ENCODE assay signal across 17 cellular contexts in genomic region chr7:4835398-4836205, GRCh38. TPM values are rescaled to one million over a fixed set of nuclear protein-coding genes. Genes with fewer than 3 reads are reported as not detected.
"Had no signal": no experiment of that assay in that cellular context is flagged by ENCODE, and none has a peak within 500 bp of the region (broad histone marks: within the 10 kb centered on the region; RNA-seq: fewer than 3 reads in every experiment).

No MANE protein-coding gene starts in this region.

- H3K36me3 Mint-ChIP-seq: naive B cell had no signal

- H3K36me3 ChIP-seq: neural progenitor cell had no signal

- H3K4me3 ChIP-seq: dorsolateral prefrontal cortex, gastroesophageal sphincter, neural progenitor cell, stomach, testis had no signal

- H3K4me3 Mint-ChIP-seq: activated T-helper 17 cell treated with anti-CD3 and anti-CD28 coated beads, Interleukin-2, amount 50 U/mL, for 72 hours; naive B cell; neural progenitor cell had no signal

- DNase-seq: activated CD4-positive, alpha-beta T cell treated with anti-CD3 and anti-CD28 coated beads, Interleukin-2, amount 50 U/mL, for 1 hour; activated naive CD4-positive, alpha-beta T cell treated with Interleukin-2 at 50 U/mL for 16 hours; activated T-cell treated with anti-CD3 and anti-CD28 coated beads for 4 hours; anterior cingulate cortex; naive B cell; stomach; SW 1271; testis had no signal

- ATAC-seq: activated CD4-positive, CD25-positive, alpha-beta regulatory T cell treated with anti-CD3 and anti-CD28 coated beads, Interleukin-2, amount 50 U/mL, for 24 hours; activated T-helper 17 cell treated with anti-CD3 and anti-CD28 coated beads, Interleukin-2, amount 50 U/mL, for 72 hours; gastroesophageal sphincter had no signal

- H3K4me1 ChIP-seq: stomach, testis had no signal

- H3K9me3 ChIP-seq: gastroesophageal sphincter, stomach, testis had no signal

- H3K4me2 ChIP-seq: neural progenitor cell had no signal

- H3K9me3 Mint-ChIP-seq: activated T-helper 17 cell treated with anti-CD3 and anti-CD28 coated beads, Interleukin-2, amount 50 U/mL, for 72 hours; naive B cell; neural progenitor cell had no signal

- H3K27ac ChIP-seq: dorsolateral prefrontal cortex, gastroesophageal sphincter, neural progenitor cell, stomach, testis had no signal

- H3K4me1 Mint-ChIP-seq: activated T-helper 17 cell treated with anti-CD3 and anti-CD28 coated beads, Interleukin-2, amount 50 U/mL, for 72 hours; naive B cell had no signal

- H2AFZ ChIP-seq: neural progenitor cell had no signal

- H3K9ac ChIP-seq: neural progenitor cell had no signal

- H3K27ac Mint-ChIP-seq: activated T-helper 17 cell treated with anti-CD3 and anti-CD28 coated beads, Interleukin-2, amount 50 U/mL, for 72 hours; naive B cell; neural progenitor cell had no signal

- H3K27me3 ChIP-seq: dorsolateral prefrontal cortex, gastroesophageal sphincter, neural progenitor cell, stomach, testis had no signal

RNA-seq across cellular contexts. Expression of gene PAPOLB, which starts 26.2 kb away (rescaled TPM):
- total RNA-seq: activated CD8-positive, alpha-beta memory T cell treated with anti-CD3 and anti-CD28 coated beads for 36 hours; activated T-helper 17 cell treated with anti-CD3 and anti-CD28 coated beads, Interleukin-2, amount 50 U/mL, for 72 hours; bronchial epithelial cell; mononuclear cell; T-helper 2 cell treated with Interferon-gamma antibody and Interleukin-4, amounts not matched to agents 100 ng/mL and 5 ng/mL, for 36 hours had no signal
- polyA plus RNA-seq: stomach had no signal

RNA-seq across cellular contexts. Expression of gene RADIL, which starts 47.9 kb away (rescaled TPM):
- total RNA-seq: mononuclear cell had no signal
